ENCODE assay signal across 9 cellular contexts in genomic region chr17:45092932-45093430, GRCh38. TPM values are rescaled to one million over a fixed set of nuclear protein-coding genes. Genes with fewer than 3 reads are reported as not detected.
DNase-seq lines count a peak whose midpoint lies in the region; ATAC-seq, FAIRE-seq and TF ChIP-seq lines count a peak whose summit lies in the region.
"Had no signal": no experiment of that assay in that cellular context is flagged by ENCODE, and none has a peak within 500 bp of the region (broad histone marks: within the 10 kb centered on the region; RNA-seq: fewer than 3 reads in every experiment).

No MANE protein-coding gene starts in this region.

- FAIRE-seq in HepG2 (lab: Jason Lieb, UNC) (peak; percentile 23), GM19239 (lab: Jason Lieb, UNC) (no peak)

- intact Hi-C loops in HepG2 (cut with micrococcal nuclease; ENCODE audit: unreplicated experiment), result loop anchor here (10.0 kb wide), 1 partner anchor 188 kb away; a partner anchor contains a TSS

- peak; percentile 85 for ATAC-seq in HepG2
- ATAC-seq in thoracic aorta (ENCODE audit: insufficient number of reproducible peaks, low FRiP score, low read depth), result peak; percentile 94
- no peak for ATAC-seq in HG03378 (IDR thresholded peaks at IDR 0.05; ENCODE audit: unreplicated experiment)
- ATAC-seq in GM21528 (IDR thresholded peaks at IDR 0.05; ENCODE audit: low FRiP score, unreplicated experiment), result no peak
- ATAC-seq in activated CD4-positive, CD25-positive, alpha-beta regulatory T cell treated with anti-CD3 and anti-CD28 coated beads, Interleukin-2, amount 50 U/mL, for 24 hours, result no peak

- peaks cover 34% of the 10 kb centered on the region for H3K36me3 Mint-ChIP-seq in chondrocyte (ENCODE audit: low read depth)

- no TSS peak for BruUV-seq in HepG2 (replicated peaks; lab: Mats Ljungman, UMichigan)

- peaks cover 56% of the 10 kb centered on the region for H3K4me1 Mint-ChIP-seq in chondrocyte (ENCODE audit: low read depth)

- no peak for TF ChIP-seq RAD21 in Ishikawa (IDR thresholded peaks at IDR 0.05; ENCODE audit: low read depth)
- TF ChIP-seq RAD21 in HepG2 (CRISPR knock-in tag; IDR thresholded peaks at IDR 0.05), result no peak

- peaks cover 23% of the 10 kb centered on the region for H3K4me1 ChIP-seq in HepG2 (ENCODE audit: insufficient read depth, low read length)
- peaks cover 61 to 98% of the 10 kb centered on the region in 2 donors for H3K4me1 ChIP-seq in thoracic aorta (ENCODE audit: control insufficient read depth in 1 of 2, low read depth in 2 of 2)

- no peak overlapping the region for H3K4me2 ChIP-seq in HepG2 (ENCODE audit: low read depth, low read length)

- CTCF ChIA-PET in HepG2 (lab: Yijun Ruan, JAX; ENCODE audit: low intra/inter-chr PET ratio, low total read pairs), result interaction anchor here (1.0 kb wide), 1 partner anchor 43 kb away, joined by 4 read pairs; the partner anchor contains the start of gene ACBD4

- H2AFZ ChIP-seq in HepG2 (ENCODE audit: low read length), result no peak overlapping the region

- no peak for TF ChIP-seq POLR2A in HepG2 (IDR thresholded peaks at IDR 0.05; ENCODE audit: insufficient read depth in 1 of 2, low read depth in 2 of 2, low read length in 2 of 2)

- peak overlapping the region; percentile 53 for H3K4me3 Mint-ChIP-seq in chondrocyte (ENCODE audit: unreplicated experiment)

- no peaks in the 10 kb centered on the region for H3K9me3 Mint-ChIP-seq in chondrocyte (ENCODE audit: low read depth)

- POLR2A ChIA-PET in HepG2 (lab: Yijun Ruan, JAX), result interaction anchor here (1.1 to 2.5 kb wide), 4 partner anchors 19 to 68 kb away, joined by 3 to 11 read pairs (median 6); partner anchors contain the start of genes HEXIM1 and NMT1

- DNase-seq in chondrocyte (ENCODE audit: low spot score) (no peak), HepG2 (ENCODE audit: low spot score) (peak; percentile 82), thoracic aorta (ENCODE audit: low spot score) (peak; percentile 92), GM19239 (ENCODE audit: insufficient read length, low spot score) (no peak)
- DNase-seq: activated effector memory CD4-positive, alpha-beta T cell treated with Interleukin-2 at 50 U/mL for 16 hours had no signal

- H4K20me1 ChIP-seq in HepG2 (ENCODE audit: insufficient read depth, low read length), result no peaks in the 10 kb centered on the region

- H3K27ac ChIP-seq in HepG2 (ENCODE audit: extremely low read length, insufficient read depth, low read length) (peak overlapping the region; percentile 26), thoracic aorta (peak overlapping the region; percentile 97 to 98)

- H3K27me3 ChIP-seq in HepG2 (ENCODE audit: control insufficient read depth in 1 of 2, insufficient read depth in 2 of 2, low read length in 2 of 2) (no peaks in the 10 kb centered on the region), thoracic aorta (replicated peaks; ENCODE audit: insufficient read depth) (no peaks in the 10 kb centered on the region)

- no peak for TF ChIP-seq EP300 in Ishikawa (IDR thresholded peaks at IDR 0.05; ENCODE audit: borderline replicate concordance)
- no peak for TF ChIP-seq EP300 in HepG2 (IDR thresholded peaks at IDR 0.05; ENCODE audit: low read depth in 2 of 2, low read length in 2 of 2)
- TF ChIP-seq EP300 in HepG2 (CRISPR knock-in tag; IDR thresholded peaks at IDR 0.05; ENCODE audit: borderline replicate concordance), result no peak

- H3K9ac ChIP-seq in HepG2 (ENCODE audit: insufficient read depth, low read depth, low read length), result 0 out of 2 replicates have a peak overlapping the region, but pooled peaks have one; percentile 20

- 72% methylated on average over 5 of the region's 5 CpGs for WGBS in HepG2 (ENCODE audit: low lambda C conversion rate)

- no peak for TF ChIP-seq CTCF in chondrocyte (IDR thresholded peaks at IDR 0.05)
- TF ChIP-seq CTCF in HepG2 (CRISPR knock-in tag; IDR thresholded peaks at IDR 0.05), result no peak
- TF ChIP-seq CTCF in thoracic aorta (IDR thresholded peaks at IDR 0.05), result no peak

- no peaks in the 10 kb centered on the region for H3K9me3 ChIP-seq in HepG2 (ENCODE audit: low read length)
- H3K9me3 ChIP-seq in thoracic aorta, result no peaks in the 10 kb centered on the region

- in situ Hi-C loops in HepG2 (cut with HindIII; ENCODE audit: extremely low pct_ligation_motif_present, low pct_unique_long_range_greater_than_20kb), result no loop called here

- peak overlapping the region; percentile 99 for H3K27ac Mint-ChIP-seq in chondrocyte (ENCODE audit: unreplicated experiment)

- H3K27me3 Mint-ChIP-seq in chondrocyte (ENCODE audit: low read depth), result no peaks in the 10 kb centered on the region

- H3K36me3 ChIP-seq in HepG2 (replicated peaks in 1 of 2; ENCODE audit: control insufficient read depth in 1 of 2, insufficient read depth in 2 of 2, low read length in 2 of 2), result peaks cover 55 to 89% of the 10 kb centered on the region in 2 experiments
- peaks cover 49% of the 10 kb centered on the region for H3K36me3 ChIP-seq in thoracic aorta

- no peaks in the 10 kb centered on the region for H3K79me2 ChIP-seq in HepG2 (ENCODE audit: insufficient read depth, low read length)

- H3K4me3 ChIP-seq in HepG2 (replicated peaks in 1 of 3; ENCODE audit: insufficient read depth in 1 of 3, low read depth in 2 of 3, low read length in 3 of 3) (no peak overlapping the region), thoracic aorta (no peak overlapping the region)

RNA-seq across cellular contexts. Expression of gene NMT1, which starts 31.9 kb away (rescaled TPM):
- 89.0 to 103 TPM (median 91.4 TPM) in 3 replicates for total RNA-seq in chondrocyte
- total RNA-seq in HepG2 (2016; rRNA removed; fragmentation: Illumina TruSeq; extraction: Trizol), result 142 and 194 TPM in 2 replicates
- total RNA-seq in HepG2 (2016; cell fraction: cytosol; rRNA removed; fragmentation: Illumina TruSeq; extraction: Trizol; ENCODE audit: low read depth), result 26.5 and 28.3 TPM in 2 replicates
- total RNA-seq in HepG2 (2016; cell fraction: insoluble cytoplasmic fraction; rRNA removed; fragmentation: Illumina TruSeq; extraction: Trizol), result 140 and 195 TPM in 2 replicates
- 38.6 and 40.6 TPM in 2 replicates for total RNA-seq in HepG2 (2016; cell fraction: membrane; rRNA removed; fragmentation: Illumina TruSeq; extraction: Trizol)
- total RNA-seq in HepG2 (2016; cell fraction: nucleus; rRNA removed; fragmentation: Illumina TruSeq; extraction: Trizol), result 107 and 123 TPM in 2 replicates
- polyA plus RNA-seq in HepG2 (2011; rRNA removed), result 71.9 and 75.7 TPM in 2 replicates
- 38.6 and 40.9 TPM in 2 replicates for polyA plus RNA-seq in HepG2 (2011; cell fraction: cytosol; rRNA removed)
- polyA plus RNA-seq in HepG2 (2011; cell fraction: nucleus; rRNA removed), result 44.4 and 51.3 TPM in 2 replicates
- polyA plus RNA-seq in HepG2 (2012), result 109 and 117 TPM in 2 replicates
- 13.3 and 16.4 TPM in 2 replicates for polyA plus RNA-seq in HepG2 (2016; cell fraction: cytosol; fragmentation: Illumina TruSeq; extraction: Trizol; ENCODE audit: low read depth)
- 189 and 216 TPM in 2 replicates for polyA plus RNA-seq in HepG2 (2016; cell fraction: insoluble cytoplasmic fraction; fragmentation: Illumina TruSeq; extraction: Trizol; ENCODE audit: low read depth)
- polyA plus RNA-seq in HepG2 (2016; cell fraction: membrane; fragmentation: Illumina TruSeq; extraction: Trizol; ENCODE audit: low read depth), result 22.9 and 24.5 TPM in 2 replicates
- polyA plus RNA-seq in HepG2 (2016; cell fraction: nucleus; fragmentation: Illumina TruSeq; extraction: Trizol; ENCODE audit: insufficient read depth, low read depth), result 111 and 125 TPM in 2 replicates
- 63.5 and 95.4 TPM in 2 replicates for polyA minus RNA-seq in HepG2 (2011; rRNA and poly(A)+ RNA removed; ENCODE audit: low replicate concordance)
- polyA minus RNA-seq in HepG2 (2011; cell fraction: cytosol; rRNA and poly(A)+ RNA removed), result 254 and 276 TPM in 2 replicates
- 44.7 and 70.7 TPM in 2 replicates for polyA minus RNA-seq in HepG2 (2011; cell fraction: nucleus; rRNA and poly(A)+ RNA removed)
- 10 to 100 TPM; 53.1 to 64.8 TPM for total RNA-seq in thoracic aorta

RNA-seq across cellular contexts. Expression of gene PLCD3, which starts 39.3 kb away (rescaled TPM):
- 123 to 135 TPM (median 128 TPM) in 3 replicates for total RNA-seq in chondrocyte
- 5.5 and 11.3 TPM in 2 replicates for total RNA-seq in HepG2 (2016; rRNA removed; fragmentation: Illumina TruSeq; extraction: Trizol)
- total RNA-seq in HepG2 (2016; cell fraction: cytosol; rRNA removed; fragmentation: Illumina TruSeq; extraction: Trizol; ENCODE audit: low read depth), result 5.6 and 8.7 TPM in 2 replicates
- 6.2 and 9.4 TPM in 2 replicates for total RNA-seq in HepG2 (2016; cell fraction: insoluble cytoplasmic fraction; rRNA removed; fragmentation: Illumina TruSeq; extraction: Trizol)
- 23.5 and 28.9 TPM in 2 replicates for total RNA-seq in HepG2 (2016; cell fraction: membrane; rRNA removed; fragmentation: Illumina TruSeq; extraction: Trizol)
- total RNA-seq in HepG2 (2016; cell fraction: nucleus; rRNA removed; fragmentation: Illumina TruSeq; extraction: Trizol), result 4.2 and 4.3 TPM in 2 replicates
- polyA plus RNA-seq in HepG2 (2011; rRNA removed), result 39.1 and 46.1 TPM in 2 replicates
- polyA plus RNA-seq in HepG2 (2011; cell fraction: cytosol; rRNA removed), result 28.6 and 40.9 TPM in 2 replicates
- polyA plus RNA-seq in HepG2 (2011; cell fraction: nucleus; rRNA removed), result 37.4 and 43.6 TPM in 2 replicates
- polyA plus RNA-seq in HepG2 (2012), result 8.5 and 22.4 TPM in 2 replicates
- 17.4 and 19.5 TPM in 2 replicates for polyA plus RNA-seq in HepG2 (2016; cell fraction: cytosol; fragmentation: Illumina TruSeq; extraction: Trizol; ENCODE audit: low read depth)
- polyA plus RNA-seq in HepG2 (2016; cell fraction: insoluble cytoplasmic fraction; fragmentation: Illumina TruSeq; extraction: Trizol; ENCODE audit: low read depth), result 14.0 and 24.9 TPM in 2 replicates
- polyA plus RNA-seq in HepG2 (2016; cell fraction: membrane; fragmentation: Illumina TruSeq; extraction: Trizol; ENCODE audit: low read depth), result 30.5 and 46.5 TPM in 2 replicates
- 24.9 and 28.4 TPM in 2 replicates for polyA plus RNA-seq in HepG2 (2016; cell fraction: nucleus; fragmentation: Illumina TruSeq; extraction: Trizol; ENCODE audit: insufficient read depth, low read depth)
- 68.8 and 256 TPM in 2 replicates for polyA minus RNA-seq in HepG2 (2011; rRNA and poly(A)+ RNA removed; ENCODE audit: low replicate concordance)
- 26.0 and 39.9 TPM in 2 replicates for polyA minus RNA-seq in HepG2 (2011; cell fraction: cytosol; rRNA and poly(A)+ RNA removed)
- 13.4 and 15.7 TPM in 2 replicates for polyA minus RNA-seq in HepG2 (2011; cell fraction: nucleus; rRNA and poly(A)+ RNA removed)
- 100 to 1,000 TPM in 1 of 2 donors, 10 to 100 TPM in 1; 79.3 to 116 TPM for total RNA-seq in thoracic aorta

RNA-seq across cellular contexts. Expression of gene DCAKD, which starts 41.5 kb away (rescaled TPM):
- 33.9 to 39.9 TPM (median 36.5 TPM) in 3 replicates for total RNA-seq in chondrocyte
- total RNA-seq in HepG2 (2016; rRNA removed; fragmentation: Illumina TruSeq; extraction: Trizol), result 29.2 and 31.1 TPM in 2 replicates
- 17.8 and 18.9 TPM in 2 replicates for total RNA-seq in HepG2 (2016; cell fraction: cytosol; rRNA removed; fragmentation: Illumina TruSeq; extraction: Trizol; ENCODE audit: low read depth)
- 29.3 and 30.4 TPM in 2 replicates for total RNA-seq in HepG2 (2016; cell fraction: insoluble cytoplasmic fraction; rRNA removed; fragmentation: Illumina TruSeq; extraction: Trizol)
- total RNA-seq in HepG2 (2016; cell fraction: membrane; rRNA removed; fragmentation: Illumina TruSeq; extraction: Trizol), result 31.0 and 36.7 TPM in 2 replicates
- 13.3 and 14.3 TPM in 2 replicates for total RNA-seq in HepG2 (2016; cell fraction: nucleus; rRNA removed; fragmentation: Illumina TruSeq; extraction: Trizol)
- 25.9 and 30.2 TPM in 2 replicates for polyA plus RNA-seq in HepG2 (2011; rRNA removed)
- 27.0 and 35.9 TPM in 2 replicates for polyA plus RNA-seq in HepG2 (2011; cell fraction: cytosol; rRNA removed)
- polyA plus RNA-seq in HepG2 (2011; cell fraction: nucleus; rRNA removed), result 35.9 and 42.1 TPM in 2 replicates
- polyA plus RNA-seq in HepG2 (2012), result 21.9 and 25.6 TPM in 2 replicates
- polyA plus RNA-seq in HepG2 (2016; cell fraction: cytosol; fragmentation: Illumina TruSeq; extraction: Trizol; ENCODE audit: low read depth), result 14.2 and 18.1 TPM in 2 replicates
- 30.0 and 35.6 TPM in 2 replicates for polyA plus RNA-seq in HepG2 (2016; cell fraction: insoluble cytoplasmic fraction; fragmentation: Illumina TruSeq; extraction: Trizol; ENCODE audit: low read depth)
- polyA plus RNA-seq in HepG2 (2016; cell fraction: membrane; fragmentation: Illumina TruSeq; extraction: Trizol; ENCODE audit: low read depth), result 26.8 and 28.1 TPM in 2 replicates
- 28.5 and 31.2 TPM in 2 replicates for polyA plus RNA-seq in HepG2 (2016; cell fraction: nucleus; fragmentation: Illumina TruSeq; extraction: Trizol; ENCODE audit: insufficient read depth, low read depth)
- polyA minus RNA-seq in HepG2 (2011; rRNA and poly(A)+ RNA removed; ENCODE audit: low replicate concordance), result 34.7 and 107 TPM in 2 replicates
- 36.1 and 39.1 TPM in 2 replicates for polyA minus RNA-seq in HepG2 (2011; cell fraction: cytosol; rRNA and poly(A)+ RNA removed)
- polyA minus RNA-seq in HepG2 (2011; cell fraction: nucleus; rRNA and poly(A)+ RNA removed), result 14.9 and 19.5 TPM in 2 replicates
- 10 to 100 TPM; 34.6 to 56.5 TPM for total RNA-seq in thoracic aorta

RNA-seq across cellular contexts. Expression of gene ACBD4, which starts 42.5 kb away (rescaled TPM):
- total RNA-seq in chondrocyte (4.7 to 6.8 TPM (median 5.6 TPM) in 3 replicates), HepG2 (2016; rRNA removed; fragmentation: Illumina TruSeq; extraction: Trizol) (8.8 and 16.1 TPM in 2 replicates), thoracic aorta (10 to 100 TPM; 21.5 to 27.9 TPM)
- 8.0 and 13.0 TPM in 2 replicates for total RNA-seq in HepG2 (2016; cell fraction: cytosol; rRNA removed; fragmentation: Illumina TruSeq; extraction: Trizol; ENCODE audit: low read depth)
- total RNA-seq in HepG2 (2016; cell fraction: insoluble cytoplasmic fraction; rRNA removed; fragmentation: Illumina TruSeq; extraction: Trizol), result 9.5 and 14.6 TPM in 2 replicates
- 12.4 and 18.3 TPM in 2 replicates for total RNA-seq in HepG2 (2016; cell fraction: membrane; rRNA removed; fragmentation: Illumina TruSeq; extraction: Trizol)
- total RNA-seq in HepG2 (2016; cell fraction: nucleus; rRNA removed; fragmentation: Illumina TruSeq; extraction: Trizol), result 15.2 and 17.1 TPM in 2 replicates
- polyA plus RNA-seq in HepG2 (2011; rRNA removed), result 26.9 and 34.1 TPM in 2 replicates
- 12.2 and 17.4 TPM in 2 replicates for polyA plus RNA-seq in HepG2 (2011; cell fraction: cytosol; rRNA removed)
- polyA plus RNA-seq in HepG2 (2011; cell fraction: nucleus; rRNA removed), result 71.5 and 77.5 TPM in 2 replicates
- 16.9 and 20.5 TPM in 2 replicates for polyA plus RNA-seq in HepG2 (2012)
- 9.2 and 14.3 TPM in 2 replicates for polyA plus RNA-seq in HepG2 (2016; cell fraction: cytosol; fragmentation: Illumina TruSeq; extraction: Trizol; ENCODE audit: low read depth)
- 9.9 and 13.7 TPM in 2 replicates for polyA plus RNA-seq in HepG2 (2016; cell fraction: insoluble cytoplasmic fraction; fragmentation: Illumina TruSeq; extraction: Trizol; ENCODE audit: low read depth)
- polyA plus RNA-seq in HepG2 (2016; cell fraction: membrane; fragmentation: Illumina TruSeq; extraction: Trizol; ENCODE audit: low read depth), result 10.5 and 15.2 TPM in 2 replicates
- 36.2 and 39.6 TPM in 2 replicates for polyA plus RNA-seq in HepG2 (2016; cell fraction: nucleus; fragmentation: Illumina TruSeq; extraction: Trizol; ENCODE audit: insufficient read depth, low read depth)
- 6.9 and 21.9 TPM in 2 replicates for polyA minus RNA-seq in HepG2 (2011; rRNA and poly(A)+ RNA removed; ENCODE audit: low replicate concordance)
- 8.3 and 8.4 TPM in 2 replicates for polyA minus RNA-seq in HepG2 (2011; cell fraction: cytosol; rRNA and poly(A)+ RNA removed)
- 26.9 and 36.2 TPM in 2 replicates for polyA minus RNA-seq in HepG2 (2011; cell fraction: nucleus; rRNA and poly(A)+ RNA removed)

RNA-seq across cellular contexts. Expression of gene HEXIM1, which starts 55.3 kb away (rescaled TPM):
- 35.9 to 41.0 TPM (median 36.4 TPM) in 3 replicates for total RNA-seq in chondrocyte
- total RNA-seq in HepG2 (2016; rRNA removed; fragmentation: Illumina TruSeq; extraction: Trizol), result 10.5 and 14.8 TPM in 2 replicates
- 2.7 and 3.3 TPM in 2 replicates for total RNA-seq in HepG2 (2016; cell fraction: cytosol; rRNA removed; fragmentation: Illumina TruSeq; extraction: Trizol; ENCODE audit: low read depth)
- 11.7 and 13.0 TPM in 2 replicates for total RNA-seq in HepG2 (2016; cell fraction: insoluble cytoplasmic fraction; rRNA removed; fragmentation: Illumina TruSeq; extraction: Trizol)
- 8.9 and 9.5 TPM in 2 replicates for total RNA-seq in HepG2 (2016; cell fraction: membrane; rRNA removed; fragmentation: Illumina TruSeq; extraction: Trizol)
- 13.8 and 14.0 TPM in 2 replicates for total RNA-seq in HepG2 (2016; cell fraction: nucleus; rRNA removed; fragmentation: Illumina TruSeq; extraction: Trizol)
- 16.3 and 16.6 TPM in 2 replicates for polyA plus RNA-seq in HepG2 (2011; rRNA removed)
- 13.7 and 14.0 TPM in 2 replicates for polyA plus RNA-seq in HepG2 (2011; cell fraction: cytosol; rRNA removed)
- polyA plus RNA-seq in HepG2 (2011; cell fraction: nucleus; rRNA removed), result 34.1 and 37.3 TPM in 2 replicates
- 17.5 and 20.8 TPM in 2 replicates for polyA plus RNA-seq in HepG2 (2012)
- polyA plus RNA-seq in HepG2 (2016; cell fraction: cytosol; fragmentation: Illumina TruSeq; extraction: Trizol; ENCODE audit: low read depth), result 2.7 and 3.3 TPM in 2 replicates
- polyA plus RNA-seq in HepG2 (2016; cell fraction: insoluble cytoplasmic fraction; fragmentation: Illumina TruSeq; extraction: Trizol; ENCODE audit: low read depth), result 36.1 and 41.5 TPM in 2 replicates
- polyA plus RNA-seq in HepG2 (2016; cell fraction: membrane; fragmentation: Illumina TruSeq; extraction: Trizol; ENCODE audit: low read depth), result 10.3 and 12.9 TPM in 2 replicates
- 51.0 and 51.8 TPM in 2 replicates for polyA plus RNA-seq in HepG2 (2016; cell fraction: nucleus; fragmentation: Illumina TruSeq; extraction: Trizol; ENCODE audit: insufficient read depth, low read depth)
- 8.8 and 11.0 TPM in 2 replicates for polyA minus RNA-seq in HepG2 (2011; rRNA and poly(A)+ RNA removed; ENCODE audit: low replicate concordance)
- polyA minus RNA-seq in HepG2 (2011; cell fraction: cytosol; rRNA and poly(A)+ RNA removed), result 10.7 and 11.5 TPM in 2 replicates
- 17.1 and 27.5 TPM in 2 replicates for polyA minus RNA-seq in HepG2 (2011; cell fraction: nucleus; rRNA and poly(A)+ RNA removed)
- total RNA-seq in thoracic aorta, result 10 to 100 TPM; 34.9 to 89.1 TPM

Comparison
In these comparisons a context has a peak if more than half of its experiments do, and no peak if none do; other contexts are left out.
1. DNase-seq: peak in HepG2 (single experiment) and thoracic aorta (single experiment); none in chondrocyte (single experiment) and GM19239 (single experiment).
2. ATAC-seq: peak in HepG2 (single experiment) and thoracic aorta (single experiment); none in HG03378 (single experiment), GM21528 (single experiment) and activated CD4-positive, CD25-positive, alpha-beta regulatory T cell treated with anti-CD3 and anti-CD28 coated beads, Interleukin-2, amount 50 U/mL, for 24 hours (0 of 2).